In the genomic region with DNA sequence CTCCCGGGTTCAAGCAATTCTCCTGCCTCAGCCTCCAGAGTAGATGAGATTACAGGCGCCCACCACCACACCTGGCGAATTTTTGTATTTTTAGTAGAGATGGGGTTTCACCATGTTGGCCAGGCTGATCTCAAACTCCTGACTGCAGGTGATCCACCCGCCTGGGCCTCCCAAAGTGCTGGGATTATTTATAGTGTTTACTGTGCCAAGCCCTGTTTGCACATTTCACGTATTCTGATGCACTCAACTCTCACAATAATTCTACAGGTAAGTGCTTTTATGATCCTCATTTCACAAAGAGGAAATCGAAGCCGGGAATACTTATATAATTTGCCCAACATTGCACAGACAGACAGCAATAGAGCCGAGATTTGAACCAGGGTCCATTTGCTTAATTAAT, we compare ENCODE assay signal across 2 cellular contexts.
TF ChIP-seq lines count a peak whose summit lies in the region.

No MANE protein-coding gene starts in this region.

TF ChIP-seq in endothelial cell of umbilical vein, 7 proteins besides CTCF, POLR2A, EP300 and RAD21 (continued from another document):
- TF ChIP-seq, protein P1, sequence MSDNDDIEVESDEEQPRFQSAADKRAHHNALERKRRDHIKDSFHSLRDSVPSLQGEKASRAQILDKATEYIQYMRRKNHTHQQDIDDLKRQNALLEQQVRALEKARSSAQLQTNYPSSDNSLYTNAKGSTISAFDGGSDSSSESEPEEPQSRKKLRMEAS (IDR thresholded peaks at IDR 0.05; ENCODE audit: insufficient read depth, insufficient read length), result no peak
- TF ChIP-seq POLR2AphosphoS5 (IDR thresholded peaks at IDR 0.05; ENCODE audit: insufficient read depth, low read depth, low read length), result no peak

TF ChIP-seq in SK-N-SH, 30 proteins besides CTCF, POLR2A, EP300 and RAD21 (continued from another document):
- no peak for TF ChIP-seq ZBTB33 (IDR thresholded peaks at IDR 0.05; ENCODE audit: borderline replicate concordance, low read depth)
